In genomic region chr2:127887452-127888219, GRCh38 we compare ENCODE assay signal across 1 cellular context.
TF ChIP-seq lines count a peak whose summit lies in the region.

No MANE protein-coding gene starts in this region.

TF ChIP-seq in GM12878, 131 proteins besides CTCF, POLR2A, EP300 and RAD21 (continued from another document):
- no peak for TF ChIP-seq SRF (IDR thresholded peaks at IDR 0.05; ENCODE audit: low read depth in 2 of 2, low read length in 2 of 2)
TF ChIP-seq in GM12878: peak in this region for 0.
